In genomic region chr14:93984987-93985410, GRCh38 we compare ENCODE assay signal across 10 cellular contexts. TPM values are rescaled to one million over a fixed set of nuclear protein-coding genes. Genes with fewer than 3 reads are reported as not detected.
A peak's percentile ranks its signal among the peaks of the same experiment; 100 is the strongest.
DNase-seq lines count a peak whose midpoint lies in the region; ATAC-seq and TF ChIP-seq lines count a peak whose summit lies in the region.
"Had no signal": no experiment of that assay in that cellular context is flagged by ENCODE, and none has a peak within 500 bp of the region (broad histone marks: within the 10 kb centered on the region; RNA-seq: fewer than 3 reads in every experiment).

No MANE protein-coding gene starts in this region.

- peaks cover 2% of the 10 kb centered on the region; the same call in 1 of the 2 replicates for H3K4me1 ChIP-seq in PC-3 (ENCODE audit: insufficient read depth, low read length)
- H3K4me1 ChIP-seq in CD4-positive, alpha-beta memory T cell (ENCODE audit: insufficient read depth, low read length) = peaks cover 11% of the 10 kb centered on the region

- CTCF ChIA-PET in PC-3 (lab: Charles Lee) = no interaction called here
- CTCF ChIA-PET in CD4-positive, alpha-beta memory T cell (lab: Charles Lee; ENCODE audit: partially characterized antibody) = interaction anchor here (1.5 to 39.2 kb wide), 3 partner anchors 12 to 36 kb away, joined by 4 to 1377 read pairs (median 30); no protein-coding TSS in a partner anchor

- no peaks in the 10 kb centered on the region for H3K36me3 ChIP-seq in PC-3 (ENCODE audit: low read depth, low read length)
- no peaks in the 10 kb centered on the region for H3K36me3 ChIP-seq in CD4-positive, alpha-beta memory T cell (ENCODE audit: insufficient read depth, low read length)

- no peaks in the 10 kb centered on the region for H3K27me3 ChIP-seq in PC-3 (ENCODE audit: low read length)
- H3K27me3 ChIP-seq in CD4-positive, alpha-beta memory T cell (ENCODE audit: insufficient read depth, low read length) = no peaks in the 10 kb centered on the region

- H3K9ac ChIP-seq in PC-3 (ENCODE audit: low read length) = no peak overlapping the region

- peaks cover 3 to 14% (median 4%) of the 10 kb centered on the region in 4 donors for H3K4me1 Mint-ChIP-seq in CD4-positive, alpha-beta memory T cell

- H4K20me1 ChIP-seq in PC-3 (ENCODE audit: low read length) = no peaks in the 10 kb centered on the region

- H3K27ac ChIP-seq in PC-3 (ENCODE audit: low read length) = no peak overlapping the region
- no peak overlapping the region for H3K27ac ChIP-seq in CD4-positive, alpha-beta memory T cell (ENCODE audit: low read depth, low read length)
- H3K27ac ChIP-seq: SK-N-MC had no signal

- no peaks in the 10 kb centered on the region for H3K9me2 ChIP-seq in PC-3 (replicated peaks; ENCODE audit: low read length)

- POLR2A ChIA-PET in PC-3 (lab: Charles Lee; ENCODE audit: unreplicated experiment) = no interaction called here
- POLR2A ChIA-PET in CD4-positive, alpha-beta memory T cell (lab: Charles Lee; ENCODE audit: partially characterized antibody) = interaction anchor here (0.6 to 18.4 kb wide), 2 partner anchors 14 to 26 kb away, joined by 3 to 469 read pairs; no protein-coding TSS in a partner anchor

- no peaks in the 10 kb centered on the region for H3F3A ChIP-seq in PC-3 (ENCODE audit: low read length, unreplicated experiment)

- peak; percentile 95 for ATAC-seq in PC-3
- ATAC-seq in GM18861 (IDR thresholded peaks at IDR 0.05; ENCODE audit: unreplicated experiment) = no peak
- no peak for ATAC-seq in stimulated activated naive CD8-positive, alpha-beta T cell treated with anti-CD3 and anti-CD28 coated beads, Interleukin-15, Interleukin-2, amounts not matched to agents 100 U/mL and 50 U/mL, for 24 hours

- no peaks in the 10 kb centered on the region for H3K9me3 ChIP-seq in PC-3 (ENCODE audit: low read length)
- no peaks in the 10 kb centered on the region for H3K9me3 ChIP-seq in CD4-positive, alpha-beta memory T cell (ENCODE audit: control insufficient read depth in 1 of 2, low read length in 2 of 2)

- no peaks in the 10 kb centered on the region for H3K79me2 ChIP-seq in PC-3 (ENCODE audit: low read length)

- H3K4me2 ChIP-seq in PC-3 (ENCODE audit: low read length) = 0 out of 2 replicates have a peak overlapping the region, but pooled peaks have one; percentile 35

- TF ChIP-seq CTCF in GM12875 (IDR thresholded peaks at IDR 0.05; ENCODE audit: borderline replicate concordance, insufficient read depth, low read depth, low read length) = peak; percentile 34; the same call in 1 of the 2 replicates
- peak; percentile 62 for TF ChIP-seq CTCF in PC-3 (conservative IDR thresholded peaks at IDR 0.05; ENCODE audit: low read depth, low read length)
- TF ChIP-seq CTCF in fibroblast of pulmonary artery (IDR thresholded peaks at IDR 0.05; ENCODE audit: low read length, missing control alignments) = peak; percentile 28

- H2AFZ ChIP-seq in PC-3 (ENCODE audit: low read length) = no peak overlapping the region

- H3K4me3 ChIP-seq in GM12875 (ENCODE audit: low read depth, low read length) (no peak overlapping the region), PC-3 (ENCODE audit: low read length) (no peak overlapping the region), fibroblast of pulmonary artery (replicated peaks; ENCODE audit: low read depth, low read length) (no peak overlapping the region), skeletal muscle cell (ENCODE audit: low read depth, low read length) (no peak overlapping the region)
- no peak overlapping the region for H3K4me3 ChIP-seq in CD4-positive, alpha-beta memory T cell (ENCODE audit: low read length in 2 of 2)
- H3K4me3 ChIP-seq: SK-N-MC had no signal

- DNase-seq in PC-3 (peak; percentile 70), fibroblast of pulmonary artery (ENCODE audit: low read depth) (peak; percentile 59), skeletal muscle cell (ENCODE audit: low read depth) (peak; percentile 48), NOMO-1 (lab: John Stamatoyannopoulos, UW; ENCODE audit: unreplicated experiment in 2 of 2) (no peak)
- DNase-seq in stimulated activated naive CD8-positive, alpha-beta T cell treated with anti-CD3 and anti-CD28 coated beads, Interleukin-15, Interleukin-2, amounts not matched to agents 100 U/mL and 50 U/mL, for 24 hours = no peak
- no peak for DNase-seq in CD4-positive, alpha-beta memory T cell

- intact Hi-C loops in PC-3 (cut with micrococcal nuclease) = no loop called here
- intact Hi-C loops in CD4-positive, alpha-beta memory T cell (cut with micrococcal nuclease) = no loop called here

- no peaks in the 10 kb centered on the region for H3K9me3 Mint-ChIP-seq in CD4-positive, alpha-beta memory T cell

- no TSS peak for BruUV-seq in PC-3 (replicated peaks; lab: Mats Ljungman, UMichigan)

- no peak overlapping the region for H3K4me3 Mint-ChIP-seq in CD4-positive, alpha-beta memory T cell

- no peaks in the 10 kb centered on the region for H3K27me3 Mint-ChIP-seq in CD4-positive, alpha-beta memory T cell

- no peak overlapping the region for H3K27ac Mint-ChIP-seq in CD4-positive, alpha-beta memory T cell

- no peaks in the 10 kb centered on the region for H3K36me3 Mint-ChIP-seq in CD4-positive, alpha-beta memory T cell

RNA-seq across cellular contexts. Expression of gene ASB2, which starts 8.6 kb away (rescaled TPM):
- 0.12 and 0.22 TPM in 2 replicates for total RNA-seq in PC-3 (2014; rRNA removed)
- total RNA-seq in CD4-positive, alpha-beta memory T cell = 10 to 100 TPM; 27.3 to 29.7 TPM
- 1 to 10 TPM in 1 of 2 donors, under 1 TPM in 1; 0.87 to 2.3 TPM for polyA plus RNA-seq in CD4-positive, alpha-beta memory T cell

RNA-seq across cellular contexts. Expression of gene CCDC197, which starts 12.1 kb away (rescaled TPM):
- total RNA-seq in PC-3 (2014; rRNA removed) = not detected in 2 replicates
- total RNA-seq in CD4-positive, alpha-beta memory T cell = not detected
- polyA plus RNA-seq in CD4-positive, alpha-beta memory T cell = not detected
- total RNA-seq: mononuclear cell had no signal

RNA-seq across cellular contexts. Expression of gene OTUB2, which starts 41.1 kb away (rescaled TPM):
- total RNA-seq in PC-3 (2014; rRNA removed) = 7.7 and 9.0 TPM in 2 replicates
- total RNA-seq in CD4-positive, alpha-beta memory T cell = under 1 TPM; 0.42 to 0.67 TPM
- 1 to 10 TPM in 1 of 2 donors, under 1 TPM in 1; 0.19 to 1.1 TPM for polyA plus RNA-seq in CD4-positive, alpha-beta memory T cell

RNA-seq across cellular contexts. Expression of gene FAM181A, which starts 57.9 kb away (rescaled TPM):
- total RNA-seq in PC-3 (2014; rRNA removed) = not detected in 2 replicates
- not detected for total RNA-seq in CD4-positive, alpha-beta memory T cell
- not detected for polyA plus RNA-seq in CD4-positive, alpha-beta memory T cell
- total RNA-seq: mononuclear cell had no signal

Comparison
In these comparisons a context has a peak if more than half of its experiments do, and no peak if none do; other contexts are left out.
1. DNase-seq: peak in PC-3 (single experiment), fibroblast of pulmonary artery (single experiment) and skeletal muscle cell (single experiment); none in stimulated activated naive CD8-positive, alpha-beta T cell treated with anti-CD3 and anti-CD28 coated beads, Interleukin-15, Interleukin-2, amounts not matched to agents 100 U/mL and 50 U/mL, for 24 hours (single experiment), NOMO-1 (0 of 2) and CD4-positive, alpha-beta memory T cell (0 of 5).
2. RNA of gene ASB2, which starts 8.6 kb away (total RNA-seq): 27.3 to 29.7 TPM in CD4-positive, alpha-beta memory T cell; 0.12 to 0.22 TPM in PC-3; every median in the first group is over 10 times any median in the second.
3. Peak in every context shown above with its lines, with median percentiles within 50 percentile points of each other: CTCF ChIP-seq.